ENCODE assay signal across 27 cellular contexts in the genomic region with DNA sequence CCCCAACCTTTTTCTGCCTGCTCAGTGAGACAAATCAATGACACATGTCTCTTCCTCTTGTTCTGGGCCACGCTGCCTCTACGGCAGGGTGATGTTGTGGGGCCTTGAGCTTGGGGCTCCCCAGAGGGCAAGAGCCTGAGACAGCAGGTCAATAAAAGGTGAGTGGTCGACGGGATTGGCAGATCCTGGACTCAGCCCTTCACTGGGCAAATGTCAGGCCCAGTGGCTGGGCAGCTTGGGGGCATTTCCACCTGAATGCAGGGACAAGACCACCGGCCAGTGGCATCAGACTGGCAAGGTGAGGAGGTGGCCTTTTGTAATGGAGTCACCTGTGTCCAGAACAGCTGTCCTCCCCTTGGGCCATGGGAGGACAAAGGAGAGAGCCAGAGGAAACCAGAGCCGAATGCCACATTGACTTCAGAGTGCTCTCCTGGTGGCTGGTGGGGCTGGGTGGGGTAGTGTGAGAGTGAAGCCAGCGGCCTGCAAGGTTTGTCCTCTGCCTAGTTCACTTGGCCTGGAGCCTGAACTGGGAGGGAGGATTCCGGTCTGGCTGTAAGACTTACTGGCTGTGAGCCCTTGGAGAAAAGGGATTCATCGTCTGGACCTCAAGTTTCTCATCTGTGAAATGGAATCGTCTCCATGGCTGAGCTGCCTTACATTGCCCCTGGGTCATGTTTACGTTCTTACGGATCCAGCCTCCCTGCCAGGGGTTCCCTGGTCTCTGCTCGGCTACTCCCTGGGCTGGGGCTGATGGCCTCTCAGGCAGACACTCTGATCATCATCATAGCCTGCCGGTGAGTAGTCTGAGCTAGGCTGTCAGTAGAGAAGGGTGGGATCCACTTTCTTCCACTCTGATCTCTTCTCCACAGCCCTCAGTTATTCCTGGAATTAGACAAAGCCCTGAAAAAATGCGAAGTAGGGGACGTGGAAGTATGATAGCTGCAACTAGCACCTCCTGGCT. TPM values are rescaled to one million over a fixed set of nuclear protein-coding genes. Genes with fewer than 3 reads are reported as not detected.
A peak's percentile ranks its signal among the peaks of the same experiment; 100 is the strongest.
DNase-seq lines count a peak whose midpoint lies in the region; ATAC-seq and TF ChIP-seq lines count a peak whose summit lies in the region.
"Had no signal": no experiment of that assay in that cellular context is flagged by ENCODE, and none has a peak within 500 bp of the region (broad histone marks: within the 10 kb centered on the region; RNA-seq: fewer than 3 reads in every experiment).

No MANE protein-coding gene starts in this region.

- no peaks in the 10 kb centered on the region for H3K27me3 ChIP-seq in gastrocnemius medialis
- H3K27me3 ChIP-seq in endodermal cell (ENCODE audit: control insufficient read depth, insufficient read depth, low read length, poor library complexity, severe bottlenecking) = peaks cover 25% of the 10 kb centered on the region

- H3K9me3 ChIP-seq in gastrocnemius medialis = no peaks in the 10 kb centered on the region
- no peaks in the 10 kb centered on the region for H3K9me3 ChIP-seq in endodermal cell (ENCODE audit: control insufficient read depth, low read length)

- ATAC-seq in Right ventricle myocardium inferior = peak; percentile 53
- peak; percentile 28 for ATAC-seq in left lobe of liver
- ATAC-seq in gastrocnemius medialis = peak; percentile 26 to 31
- ATAC-seq in GM18858 (IDR thresholded peaks at IDR 0.05; ENCODE audit: unreplicated experiment) = no peak

- H3K27ac Mint-ChIP-seq in endodermal cell = no peak overlapping the region
- H3K27ac Mint-ChIP-seq: activated B cell treated with CpG ODN at 0.5 μM for 24 hours; activated CD4-positive, alpha-beta memory T cell treated with anti-CD3 and anti-CD28 coated beads for 36 hours; activated naive CD8-positive, alpha-beta T cell treated with anti-CD3 and anti-CD28 coated beads for 36 hours; activated T-helper 2 cell treated with anti-CD3 and anti-CD28 coated beads, Interferon-gamma antibody, Interleukin-2, Interleukin-4, amounts not matched to agents 10 μg/mL and 5 μg/mL and 100 μg/mL, durations not matched to agents 14 hours and 24 hours and 36 hours; CD4-positive, alpha-beta memory T cell; stimulated activated naive CD8-positive, alpha-beta T cell treated with anti-CD3 and anti-CD28 coated beads, Interleukin-15, Interleukin-2, amounts not matched to agents 100 ng/mL and 50 ng/mL, for 24 hours had no signal

- no peak for TF ChIP-seq POLR2A in gastrocnemius medialis (IDR thresholded peaks at IDR 0.05)

- TF ChIP-seq CTCF in gastrocnemius medialis (IDR thresholded peaks at IDR 0.05 in 4 of 5, conservative IDR thresholded peaks at IDR 0.05 in 1 of 5) (no peak), endodermal cell (conservative IDR thresholded peaks at IDR 0.05) (no peak)

- H3K4me3 ChIP-seq in gastrocnemius medialis (no peak overlapping the region), endodermal cell (ENCODE audit: low read length) (no peak overlapping the region)
- H3K4me3 ChIP-seq: lung had no signal

- intact Hi-C loops in Right ventricle myocardium inferior (cut with DNase I) = no loop called here
- intact Hi-C loops in cardiac septum (cut with DNase I) = no loop called here
- intact Hi-C loops in gastrocnemius medialis (cut with DNase I; ENCODE audit: low total_unique reads) = no loop called here

- in situ Hi-C loops in gastrocnemius medialis (cut with MboI; ENCODE audit: low sequenced_read_pairs in 4 of 4) = no loop called here

- DNase-seq in Right ventricle myocardium inferior (ENCODE audit: missing footprints) (peak; percentile 82), cardiac septum (ENCODE audit: low spot score) (no peak), left lobe of liver (ENCODE audit: low spot score) (no peak), gastrocnemius medialis (peak in 1 of 2 donors; percentile 62), NCI-H1417 treated with DMSO at 0.1 percent for 48 hours (lab: John Stamatoyannopoulos, UW) (no peak), hippocampal formation (lab: John Stamatoyannopoulos, UW) (no peak), endodermal cell (no peak)
- DNase-seq: activated B cell treated with CpG ODN at 0.5 μM for 24 hours; activated CD4-positive, alpha-beta memory T cell treated with anti-CD3 and anti-CD28 coated beads for 36 hours; activated CD8-positive, alpha-beta memory T cell treated with anti-CD3 and anti-CD28 coated beads, Interleukin-2, amount 50 U/mL, for 48 hours; activated naive CD8-positive, alpha-beta T cell treated with anti-CD3 and anti-CD28 coated beads for 36 hours; CD4-positive, alpha-beta memory T cell; GDM1; islet precursor cell; NCI-H1417; NCI-H446 treated with DMSO at 0.1 percent for 48 hours; nucleus accumbens; OCI-M1; retina; trophoblast cell had no signal

- H3K4me1 ChIP-seq in gastrocnemius medialis = peaks cover 18 to 29% of the 10 kb centered on the region in 2 donors
- H3K4me1 ChIP-seq in endodermal cell (ENCODE audit: control insufficient read depth, insufficient read depth, low read length) = no peaks in the 10 kb centered on the region

- no peak overlapping the region for H3K9ac ChIP-seq in endodermal cell (ENCODE audit: extremely low read depth, low read length, poor library complexity, severe bottlenecking)

- no peak overlapping the region for H3K4me3 Mint-ChIP-seq in endodermal cell
- H3K4me3 Mint-ChIP-seq: activated B cell treated with CpG ODN at 0.5 μM for 24 hours; activated CD4-positive, alpha-beta memory T cell treated with anti-CD3 and anti-CD28 coated beads for 36 hours; activated naive CD8-positive, alpha-beta T cell treated with anti-CD3 and anti-CD28 coated beads for 36 hours; CD4-positive, alpha-beta memory T cell; stimulated activated naive CD8-positive, alpha-beta T cell treated with anti-CD3 and anti-CD28 coated beads, Interleukin-15, Interleukin-2, amounts not matched to agents 100 ng/mL and 50 ng/mL, for 24 hours had no signal

- 85 to 86% methylated on average over 11 to 16 of the region's 16 CpGs for WGBS in endodermal cell (ENCODE audit: insufficient coverage in 1 of 2, insufficient read length in 1 of 2), 2 experiments

- H3K4me1 Mint-ChIP-seq in endodermal cell = no peaks in the 10 kb centered on the region
- H3K4me1 Mint-ChIP-seq: activated B cell treated with CpG ODN at 0.5 μM for 24 hours; activated naive CD8-positive, alpha-beta T cell treated with anti-CD3 and anti-CD28 coated beads for 36 hours had no signal

- H3K36me3 Mint-ChIP-seq in endodermal cell (ENCODE audit: low read depth) = no peaks in the 10 kb centered on the region
- H3K36me3 Mint-ChIP-seq: activated CD4-positive, alpha-beta memory T cell treated with anti-CD3 and anti-CD28 coated beads for 36 hours; activated naive CD8-positive, alpha-beta T cell treated with anti-CD3 and anti-CD28 coated beads for 36 hours; CD4-positive, alpha-beta memory T cell had no signal

- peaks cover 19% of the 10 kb centered on the region for H3K27me3 Mint-ChIP-seq in endodermal cell (ENCODE audit: insufficient read depth)
- H3K27me3 Mint-ChIP-seq: activated CD4-positive, alpha-beta memory T cell treated with anti-CD3 and anti-CD28 coated beads for 36 hours; activated naive CD8-positive, alpha-beta T cell treated with anti-CD3 and anti-CD28 coated beads for 36 hours; CD4-positive, alpha-beta memory T cell; stimulated activated naive CD8-positive, alpha-beta T cell treated with anti-CD3 and anti-CD28 coated beads, Interleukin-15, Interleukin-2, amounts not matched to agents 100 ng/mL and 50 ng/mL, for 24 hours had no signal

- H3K27ac ChIP-seq in gastrocnemius medialis = peak overlapping the region; percentile 37 to 71 (median 59)
- no peak overlapping the region for H3K27ac ChIP-seq in endodermal cell (ENCODE audit: low read depth, low read length)
- H3K27ac ChIP-seq: 22Rv1 had no signal

- H3K36me3 ChIP-seq in gastrocnemius medialis (no peaks in the 10 kb centered on the region), endodermal cell (ENCODE audit: control insufficient read depth, insufficient read depth, low read length) (no peaks in the 10 kb centered on the region)

- H3K9me3 Mint-ChIP-seq in endodermal cell = no peaks in the 10 kb centered on the region
- H3K9me3 Mint-ChIP-seq: activated B cell treated with CpG ODN at 0.5 μM for 24 hours; activated CD4-positive, alpha-beta memory T cell treated with anti-CD3 and anti-CD28 coated beads for 36 hours; activated naive CD8-positive, alpha-beta T cell treated with anti-CD3 and anti-CD28 coated beads for 36 hours; activated T-helper 2 cell treated with anti-CD3 and anti-CD28 coated beads, Interferon-gamma antibody, Interleukin-2, Interleukin-4, amounts not matched to agents 10 μg/mL and 5 μg/mL and 100 μg/mL, durations not matched to agents 14 hours and 24 hours and 36 hours; CD4-positive, alpha-beta memory T cell; stimulated activated naive CD8-positive, alpha-beta T cell treated with anti-CD3 and anti-CD28 coated beads, Interleukin-15, Interleukin-2, amounts not matched to agents 100 ng/mL and 50 ng/mL, for 24 hours had no signal

RNA-seq across cellular contexts. Expression of a gene that starts 25.4 kb away (rescaled TPM):
- 0.35 TPM for total RNA-seq in Right ventricle myocardium inferior
- 0.57 TPM for total RNA-seq in cardiac septum
- total RNA-seq in left lobe of liver = not detected
- total RNA-seq in gastrocnemius medialis = under 1 TPM in 2 of 4 donors, not detected in 2; 0.07 to 0.52 TPM
- not detected for total RNA-seq in endodermal cell
- polyA plus RNA-seq in endodermal cell (2013, experiment 1 of 2) = 0.11 TPM
- polyA plus RNA-seq in endodermal cell (2013, experiment 2 of 2) = not detected
- total RNA-seq: activated B cell treated with CpG ODN at 0.5 μM for 24 hours; activated naive CD8-positive, alpha-beta T cell treated with anti-CD3 and anti-CD28 coated beads for 36 hours; activated T-helper 2 cell treated with anti-CD3 and anti-CD28 coated beads, Interferon-gamma antibody, Interleukin-2, Interleukin-4, amounts not matched to agents 10 μg/mL and 5 μg/mL and 100 μg/mL, durations not matched to agents 14 hours and 24 hours and 36 hours; CD4-positive, alpha-beta memory T cell; epithelial cell of proximal tubule; MCF 10A had no signal
- polyA plus RNA-seq: CD4-positive, alpha-beta memory T cell had no signal

RNA-seq across cellular contexts. Expression of a gene that starts 44.3 kb away (rescaled TPM):
- total RNA-seq in Right ventricle myocardium inferior (48.1 TPM), cardiac septum (17.3 TPM), left lobe of liver (21.5 TPM), gastrocnemius medialis (1 to 10 TPM; 1.9 to 8.6 (median 5.5) TPM), endodermal cell (1 to 10 TPM; 3.0 to 3.3 TPM)
- polyA plus RNA-seq in endodermal cell (2013, experiment 1 of 2) = 0.85 TPM
- polyA plus RNA-seq in endodermal cell (2013, experiment 2 of 2) = 1.6 TPM
- total RNA-seq: activated CD4-positive, alpha-beta memory T cell treated with anti-CD3 and anti-CD28 coated beads for 36 hours; activated T-helper 2 cell treated with anti-CD3 and anti-CD28 coated beads, Interferon-gamma antibody, Interleukin-2, Interleukin-4, amounts not matched to agents 10 μg/mL and 5 μg/mL and 100 μg/mL, durations not matched to agents 14 hours and 24 hours and 36 hours; MCF 10A had no signal
